ENCODE assay signal across 1 cellular context in the genomic region with DNA sequence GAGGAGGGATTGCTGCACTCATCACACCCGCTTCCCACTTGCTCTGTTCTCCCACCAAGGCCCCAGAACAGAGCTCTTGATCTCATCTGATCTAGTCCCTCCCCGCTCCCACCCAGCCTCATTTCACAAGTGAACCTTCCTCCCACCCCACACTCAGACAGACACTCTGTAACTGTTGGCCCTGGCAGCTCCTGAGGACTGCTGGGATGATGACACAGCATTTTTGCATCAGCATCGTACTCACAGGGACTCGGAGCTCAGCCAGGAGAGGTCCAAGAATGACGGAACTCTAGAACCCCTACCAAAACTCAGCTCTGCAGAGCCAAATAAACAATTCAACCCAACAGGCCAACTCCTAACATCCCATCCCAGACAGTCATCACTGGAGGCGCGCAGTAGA.
A peak's percentile ranks its signal among the peaks of the same experiment; 100 is the strongest.
TF ChIP-seq lines count a peak whose summit lies in the region.

No MANE protein-coding gene starts in this region.

TF ChIP-seq in H1, 55 proteins besides CTCF, POLR2A, EP300 and RAD21:
- TF ChIP-seq MAFK (IDR thresholded peaks at IDR 0.05; ENCODE audit: low read depth, low read length) (peak; percentile 34), PHF8 (conservative IDR thresholded peaks at IDR 0.05; ENCODE audit: low read depth, low read length) (no peak)
- TF ChIP-seq, protein P1, sequence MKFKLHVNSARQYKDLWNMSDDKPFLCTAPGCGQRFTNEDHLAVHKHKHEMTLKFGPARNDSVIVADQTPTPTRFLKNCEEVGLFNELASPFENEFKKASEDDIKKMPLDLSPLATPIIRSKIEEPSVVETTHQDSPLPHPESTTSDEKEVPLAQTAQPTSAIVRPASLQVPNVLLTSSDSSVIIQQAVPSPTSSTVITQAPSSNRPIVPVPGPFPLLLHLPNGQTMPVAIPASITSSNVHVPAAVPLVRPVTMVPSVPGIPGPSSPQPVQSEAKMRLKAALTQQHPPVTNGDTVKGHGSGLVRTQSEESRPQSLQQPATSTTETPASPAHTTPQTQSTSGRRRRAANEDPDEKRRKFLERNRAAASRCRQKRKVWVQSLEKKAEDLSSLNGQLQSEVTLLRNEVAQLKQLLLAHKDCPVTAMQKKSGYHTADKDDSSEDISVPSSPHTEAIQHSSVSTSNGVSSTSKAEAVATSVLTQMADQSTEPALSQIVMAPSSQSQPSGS (IDR thresholded peaks at IDR 0.05; ENCODE audit: low read length): no peak
TF ChIP-seq in H1: peak in this region for 1.
